34 cellular contexts compared by ENCODE assay signal in the genomic region with DNA sequence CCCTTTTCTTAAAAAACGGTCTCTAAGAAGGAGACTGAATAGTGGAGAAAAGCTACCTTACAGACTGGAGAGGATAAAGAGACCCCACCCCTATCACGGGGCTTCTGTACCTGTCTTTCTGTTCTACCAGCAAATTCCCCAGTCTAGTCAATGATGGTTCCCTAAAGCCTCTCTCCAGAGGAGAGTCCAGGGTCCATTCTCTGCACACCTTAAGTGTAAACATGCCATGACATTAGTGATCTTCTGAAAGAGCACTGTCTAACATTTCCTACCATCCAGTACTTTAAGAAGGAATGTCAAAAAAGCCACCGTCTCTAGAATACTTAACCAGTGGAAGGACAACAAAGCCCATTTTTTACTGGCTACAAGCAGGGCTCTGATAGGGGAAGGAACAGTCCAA.
"Had no signal": no experiment of that assay in that cellular context is flagged by ENCODE, and none has a peak within 500 bp of the region (broad histone marks: within the 10 kb centered on the region; RNA-seq: fewer than 3 reads in every experiment).

No MANE protein-coding gene starts in this region.

- H3K4me3 Mint-ChIP-seq: activated B cell treated with CpG ODN at 0.5 μM for 24 hours; activated CD4-positive, alpha-beta memory T cell treated with anti-CD3 and anti-CD28 coated beads, Interleukin-2, amount 10 ng/mL, durations not matched to agents 7 days and 5 days; activated T-cell treated with anti-CD3 and anti-CD28 coated beads, Interleukin-2, amount 50 U/mL, for 72 hours; activated T-helper 17 cell treated with anti-CD3 and anti-CD28 coated beads, Interleukin-2, amount 50 U/mL, for 72 hours; T-helper 1 cell treated with Interleukin-12 subunit alpha and Interleukin-12 subunit beta and Interleukin-4 antibody, amounts not matched to agents 30 μg/mL and 1 μg/mL, for 36 hours had no signal

- H3K4me1 Mint-ChIP-seq: activated CD4-positive, alpha-beta memory T cell treated with anti-CD3 and anti-CD28 coated beads, Interleukin-2, amount 10 ng/mL, durations not matched to agents 7 days and 5 days; activated T-helper 17 cell treated with anti-CD3 and anti-CD28 coated beads, Interleukin-2, amount 50 U/mL, for 72 hours had no signal

- ATAC-seq: activated naive CD4-positive, alpha-beta T cell treated with anti-CD3 and anti-CD28 coated beads, Interleukin-2, amount 50 U/mL, for 72 hours; activated T-cell treated with anti-CD3 and anti-CD28 coated beads, Interleukin-2, amount 50 U/mL, for 72 hours; activated T-helper 17 cell treated with anti-CD3 and anti-CD28 coated beads, Interleukin-2, amount 50 U/mL, for 72 hours; body of pancreas; PC-3 had no signal

- H3K27ac Mint-ChIP-seq: activated B cell treated with CpG ODN at 0.5 μM for 24 hours; activated CD4-positive, alpha-beta memory T cell treated with anti-CD3 and anti-CD28 coated beads, Interleukin-2, amount 10 ng/mL, durations not matched to agents 7 days and 5 days; activated naive CD4-positive, alpha-beta T cell treated with anti-CD3 and anti-CD28 coated beads, Interleukin-2, amount 50 U/mL, for 72 hours; activated T-helper 17 cell treated with anti-CD3 and anti-CD28 coated beads, Interleukin-2, amount 50 U/mL, for 72 hours; T-helper 1 cell treated with Interleukin-12 subunit alpha and Interleukin-12 subunit beta and Interleukin-4 antibody, amounts not matched to agents 30 μg/mL and 1 μg/mL, for 36 hours had no signal

- DNase-seq: activated B cell treated with CpG ODN at 0.5 μM for 24 hours; activated CD4-positive, alpha-beta memory T cell treated with anti-CD3 and anti-CD28 coated beads, Interleukin-2, amount 10 ng/mL, durations not matched to agents 7 days and 5 days; activated CD4-positive, alpha-beta T cell treated with anti-CD3 and anti-CD28 coated beads for 4 hours; activated CD4-positive, alpha-beta T cell treated with anti-CD3 and anti-CD28 coated beads, Interleukin-2, amount 50 U/mL, for 1 hour; activated CD4-positive, CD25-positive, alpha-beta regulatory T cell treated with anti-CD3 and anti-CD28 coated beads, Interleukin-2, amount 50 U/mL, for 72 hours; activated CD8-positive, alpha-beta memory T cell treated with anti-CD3 and anti-CD28 coated beads for 24 hours; activated effector memory CD4-positive, alpha-beta T cell treated with anti-CD3 and anti-CD28 coated beads, Interleukin-2, amount 50 U/mL, for 16 hours; activated naive CD4-positive, alpha-beta T cell; activated T-cell treated with anti-CD3 and anti-CD28 coated beads, Interleukin-2, amount 50 U/mL, for 1 hour; activated T-cell treated with anti-CD3 and anti-CD28 coated beads, Interleukin-2, amount 50 U/mL, for 72 hours; adrenal gland; body of pancreas; Kasumi-1; KG1; MG63; MV-4-11; NCI-H1092; NCI-H1436 treated with DMSO at 0.1 percent for 48 hours; NCI-H1694 treated with DMSO at 0.1 percent for 48 hours; NCI-H2029; NCI-H345; NCI-H510A; NCI-H526; NCI-H748 treated with DMSO at 0.1 percent for 48 hours; NK-92 treated with Interleukin-12 subunit alpha and Interleukin-12 subunit beta, amount 100 ng/mL, for 24 hours; PC-3; Peyer's patch; RPMI8226; SHP77 treated with DMSO at 0.1 percent for 48 hours; SK-N-SH had no signal

- FAIRE-seq: astrocyte had no signal

- H3K9me3 Mint-ChIP-seq: activated B cell treated with CpG ODN at 0.5 μM for 24 hours; activated CD4-positive, alpha-beta memory T cell treated with anti-CD3 and anti-CD28 coated beads, Interleukin-2, amount 10 ng/mL, durations not matched to agents 7 days and 5 days; activated naive CD4-positive, alpha-beta T cell treated with anti-CD3 and anti-CD28 coated beads, Interleukin-2, amount 50 U/mL, for 72 hours; activated T-cell treated with anti-CD3 and anti-CD28 coated beads, Interleukin-2, amount 50 U/mL, for 72 hours; activated T-helper 17 cell treated with anti-CD3 and anti-CD28 coated beads, Interleukin-2, amount 50 U/mL, for 72 hours; T-helper 1 cell treated with Interleukin-12 subunit alpha and Interleukin-12 subunit beta and Interleukin-4 antibody, amounts not matched to agents 30 μg/mL and 1 μg/mL, for 36 hours had no signal

- H3K27me3 Mint-ChIP-seq: activated B cell treated with CpG ODN at 0.5 μM for 24 hours; activated CD4-positive, alpha-beta memory T cell treated with anti-CD3 and anti-CD28 coated beads, Interleukin-2, amount 10 ng/mL, durations not matched to agents 7 days and 5 days; activated T-helper 17 cell treated with anti-CD3 and anti-CD28 coated beads, Interleukin-2, amount 50 U/mL, for 72 hours had no signal
